ENCODE assay signal across 8 cellular contexts in genomic region chr4:51842554-51843308, GRCh38. TPM values are rescaled to one million over a fixed set of nuclear protein-coding genes. Genes with fewer than 3 reads are reported as not detected.
A peak's percentile ranks its signal among the peaks of the same experiment; 100 is the strongest.
DNase-seq lines count a peak whose midpoint lies in the region; ATAC-seq, FAIRE-seq and TF ChIP-seq lines count a peak whose summit lies in the region.

Gene DCUN1D4, plus strand, starts transcription at chr4:51843153. Its CDS starts 90 bp downstream, at chr4:51843243.

- POLR2A ChIA-PET in naive thymus-derived CD8-positive, alpha-beta T cell (lab: Charles Lee) = interaction anchor here (1.3 to 2.3 kb wide), 4 partner anchors 195 to 880 kb away, joined by 3 to 16 read pairs (median 6); partner anchors contain the start of gene SGCB

- ATAC-seq in naive thymus-derived CD8-positive, alpha-beta T cell = peak; percentile 87 to 88

- peak within 1 kb of the TSS; percentile 87 for H3K4me2 ChIP-seq in Loucy (ENCODE audit: low read depth, low read length, poor library complexity, severe bottlenecking)

- H3K4me3 ChIP-seq in Loucy (ENCODE audit: low read length, poor library complexity, severe bottlenecking) = peak within 1 kb of the TSS; percentile 94
- H3K4me3 ChIP-seq in fibroblast of mammary gland (ENCODE audit: control insufficient read depth, low read depth, low read length) = peak within 1 kb of the TSS; percentile 86

- FAIRE-seq in H54 (lab: Jason Lieb, UNC) = peak; percentile 85

- DNase-seq in H54 (ENCODE audit: insufficient read length, low spot score) (peak; percentile 89), fibroblast of mammary gland (ENCODE audit: low read depth) (peak; percentile 99)
- peak; percentile 98 for DNase-seq in activated T-helper 9 cell treated with anti-CD3 and anti-CD28 coated beads, Interleukin-2, amount 50 U/mL, for 16 hours (ENCODE audit: low read depth)
- peak; percentile 95 to 99 (median 96) for DNase-seq in naive thymus-derived CD8-positive, alpha-beta T cell
- DNase-seq in stimulated activated naive CD4-positive, alpha-beta T cell (lab: John Stamatoyannopoulos, UW) = peak; percentile 92 to 97 (median 94)

- H3K4me3 Mint-ChIP-seq in naive thymus-derived CD8-positive, alpha-beta T cell = peak within 1 kb of the TSS; percentile 94 to 99 (median 97)

- peak; percentile 74 for TF ChIP-seq POLR2A in H54 (IDR thresholded peaks at IDR 0.05; ENCODE audit: low read depth, low read length)
- peak; percentile 64 for TF ChIP-seq POLR2A in Raji (IDR thresholded peaks at IDR 0.05; ENCODE audit: insufficient read depth, low read depth, low read length)

- H3K4me1 ChIP-seq in ES-I3 (ENCODE audit: insufficient read depth, low read length) (no peaks in the 10 kb centered on the region), Loucy (ENCODE audit: insufficient read depth, low read length, poor library complexity, severe bottlenecking) (peaks cover 10% of the 10 kb centered on the region)

- no peaks in the 10 kb centered on the region for H3F3A ChIP-seq in Loucy (ENCODE audit: low read depth)

- H3K27me3 Mint-ChIP-seq in naive thymus-derived CD8-positive, alpha-beta T cell = peaks cover 0 to 3% (median 0%) of the 10 kb centered on the region in 5 donors

- H2AFZ ChIP-seq in Loucy (ENCODE audit: low read length) = peak within 1 kb of the TSS; percentile 99

- H3K9ac ChIP-seq in ES-I3 (ENCODE audit: low read depth, low read length) (peak within 1 kb of the TSS; percentile 86), Loucy (ENCODE audit: low read depth, low read length, poor library complexity, severe bottlenecking) (peak within 1 kb of the TSS; percentile 77)

- peak within 1 kb of the TSS; percentile 84 to 97 (median 94) for H3K27ac Mint-ChIP-seq in naive thymus-derived CD8-positive, alpha-beta T cell

- H3K79me2 ChIP-seq in Loucy (ENCODE audit: insufficient read depth, low read length) = peaks cover 40% of the 10 kb centered on the region

- H3K9me2 ChIP-seq in Loucy (replicated peaks; ENCODE audit: low read depth, low read length) = no peaks in the 10 kb centered on the region

- no peaks in the 10 kb centered on the region for H3K36me3 Mint-ChIP-seq in naive thymus-derived CD8-positive, alpha-beta T cell

- no peaks in the 10 kb centered on the region for H3K9me3 ChIP-seq in ES-I3 (ENCODE audit: control insufficient read depth, insufficient read depth, low read length)
- H3K9me3 ChIP-seq in Loucy (ENCODE audit: insufficient read depth, low read depth, low read length) = no peaks in the 10 kb centered on the region

- H3K36me3 ChIP-seq in ES-I3 (ENCODE audit: insufficient read depth, low read length) = no peaks in the 10 kb centered on the region
- H3K36me3 ChIP-seq in Loucy (ENCODE audit: insufficient read depth, low read length) = no peaks in the 10 kb centered on the region

- peaks cover 11 to 37% (median 21%) of the 10 kb centered on the region in 4 donors for H3K4me1 Mint-ChIP-seq in naive thymus-derived CD8-positive, alpha-beta T cell

- no peaks in the 10 kb centered on the region for H3K27me3 ChIP-seq in Loucy (ENCODE audit: insufficient read depth, low read length, poor library complexity, severe bottlenecking)

- H4K20me1 ChIP-seq in Loucy (ENCODE audit: insufficient read depth, low read length, poor library complexity, severe bottlenecking) = peaks cover 22% of the 10 kb centered on the region

- H3K9me3 Mint-ChIP-seq in naive thymus-derived CD8-positive, alpha-beta T cell = peaks cover 0 to 2% (median 0%) of the 10 kb centered on the region in 9 donors

- TF ChIP-seq CTCF in Loucy (conservative IDR thresholded peaks at IDR 0.05; ENCODE audit: low read length) (no peak), fibroblast of mammary gland (conservative IDR thresholded peaks at IDR 0.05; ENCODE audit: control insufficient read depth, insufficient read depth, low read depth, low read length) (peak; percentile 17)

RNA-seq across cellular contexts. Expression of gene DCUN1D4, which starts in this region (rescaled TPM):
- 10 to 100 TPM; 57.5 to 58.4 TPM for total RNA-seq in naive thymus-derived CD8-positive, alpha-beta T cell
- 10 to 100 TPM; 14.5 to 16.0 (median 15.9) TPM for polyA plus RNA-seq in naive thymus-derived CD8-positive, alpha-beta T cell

Comparison
In these comparisons a context has a peak if more than half of its experiments do, and no peak if none do; other contexts are left out.
1. Peak in every context shown above with its lines: DNase-seq, ATAC-seq and H3K4me3 ChIP-seq.